In genomic region chr10:101777857-101778145, GRCh38 we compare ENCODE assay signal across 1 cellular context.
TF ChIP-seq lines count a peak whose summit lies in the region.

No MANE protein-coding gene starts in this region.

TF ChIP-seq in HepG2, 621 proteins besides CTCF, POLR2A, EP300 and RAD21:
- no peak for TF ChIP-seq FOXA1 (IDR thresholded peaks at IDR 0.05)
- 0 out of 2 replicates have a peak, but pooled peaks have one; percentile 15 for TF ChIP-seq FOXA1 (CRISPR knock-in tag; IDR thresholded peaks at IDR 0.05)
- peak; percentile 85 for TF ChIP-seq ZKSCAN1 (IDR thresholded peaks at IDR 0.05; ENCODE audit: low read length)
- TF ChIP-seq PREB (CRISPR knock-in tag; IDR thresholded peaks at IDR 0.05): no peak
- peak; percentile 4 for TF ChIP-seq ASH2L (IDR thresholded peaks at IDR 0.05; ENCODE audit: insufficient read length, low read depth, low read length)
